ENCODE assay signal across 23 cellular contexts in genomic region chr19:1633269-1633606, GRCh38.
"Had no signal": no experiment of that assay in that cellular context is flagged by ENCODE, and none has a peak within 500 bp of the region (broad histone marks: within the 10 kb centered on the region; RNA-seq: fewer than 3 reads in every experiment).

No MANE protein-coding gene starts in this region.

- DNase-seq: activated CD4-positive, alpha-beta T cell treated with anti-CD3 and anti-CD28 coated beads for 48 hours; activated CD4-positive, alpha-beta T cell treated with anti-CD3 and anti-CD28 coated beads, Interleukin-2, amount 50 U/mL, for 4 hours; activated CD4-positive, CD25-positive, alpha-beta regulatory T cell treated with anti-CD3 and anti-CD28 coated beads, Interleukin-2, amount 50 U/mL, for 72 hours; activated CD8-positive, alpha-beta memory T cell treated with anti-CD3 and anti-CD28 coated beads, Interleukin-2, amount 50 U/mL, for 48 hours; activated CD8-positive, alpha-beta T cell treated with anti-CD3 and anti-CD28 coated beads, Interleukin-2, amount 10 ng/mL, durations not matched to agents 7 days and 5 days; activated naive CD4-positive, alpha-beta T cell treated with anti-CD3 and anti-CD28 coated beads, Interleukin-2, amount 50 U/mL, for 16 hours; activated naive CD8-positive, alpha-beta T cell treated with anti-CD3 and anti-CD28 coated beads, Interleukin-2, amount 10 ng/mL, durations not matched to agents 7 days and 5 days; activated T-cell treated with anti-CD3 and anti-CD28 coated beads, Interleukin-2, amount 50 U/mL, for 1 hour; adrenal gland; anterior cingulate cortex; MM.1S; NCI-H1105; NCI-H1436; NCI-H1694 treated with DMSO at 0.1 percent for 48 hours; NCI-H2029 treated with DMSO at 0.1 percent for 48 hours; NCI-H510A treated with DMSO at 0.1 percent for 48 hours; NCI-H69; PC-3; SIG-M5; T-helper 17 cell; T-helper 9 cell had no signal

- H3K27me3 ChIP-seq: adrenal gland had no signal

- FAIRE-seq: bronchial epithelial cell had no signal

- H3K4me3 ChIP-seq: adrenal gland had no signal

- H3K27ac ChIP-seq: adrenal gland had no signal

- ATAC-seq: activated CD8-positive, alpha-beta T cell treated with anti-CD3 and anti-CD28 coated beads, Interleukin-2, amount 10 ng/mL, durations not matched to agents 7 days and 5 days; PC-3; T-helper 17 cell; WTC11 had no signal

- H3K4me1 ChIP-seq: adrenal gland had no signal

- H3K9me3 ChIP-seq: adrenal gland had no signal
